ENCODE assay signal across 1 cellular context in the genomic region with DNA sequence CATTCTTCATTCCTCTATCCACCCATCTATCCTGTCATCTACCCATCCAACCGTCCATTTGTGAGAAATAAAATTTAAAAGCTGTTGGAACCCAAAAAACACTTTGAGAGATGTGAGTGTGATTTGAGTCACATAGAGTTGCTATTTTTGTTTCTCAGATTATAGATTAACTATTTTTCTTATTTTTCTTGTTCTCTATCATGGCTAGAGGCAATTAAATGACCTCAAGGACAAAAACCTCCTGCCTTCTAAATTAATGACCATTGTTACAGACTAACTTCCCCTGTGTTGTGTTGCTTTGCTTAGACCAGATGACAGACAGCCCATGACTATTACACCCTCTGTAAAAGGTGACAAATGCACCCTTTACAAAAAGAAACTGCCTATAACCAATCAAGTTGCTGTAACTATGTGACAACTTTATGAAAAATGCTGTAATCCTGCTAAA.
TF ChIP-seq lines count a peak whose summit lies in the region.

No MANE protein-coding gene starts in this region.

TF ChIP-seq in GM12878, 131 proteins besides CTCF, POLR2A, EP300 and RAD21 (continued from another document and continues in another):
- TF ChIP-seq CEBPZ (IDR thresholded peaks at IDR 0.05; ENCODE audit: low read depth, low read length) = no peak
- TF ChIP-seq IKZF1 (conservative IDR thresholded peaks at IDR 0.05) = peak; percentile 64
- no peak for TF ChIP-seq SRF (IDR thresholded peaks at IDR 0.05; ENCODE audit: low read depth in 2 of 2, low read length in 2 of 2)
- no peak for TF ChIP-seq RBBP5 (conservative IDR thresholded peaks at IDR 0.05)
- TF ChIP-seq SMAD1 (IDR thresholded peaks at IDR 0.05; ENCODE audit: low read depth, partially characterized antibody) = peak; percentile 29
- no peak for TF ChIP-seq SPI1 (IDR thresholded peaks at IDR 0.05; ENCODE audit: borderline replicate concordance, insufficient read depth, low read depth, low read length)
- TF ChIP-seq BCL11A (IDR thresholded peaks at IDR 0.05; ENCODE audit: low read depth, low read length) = peak; percentile 32; the same call in 1 of the 2 replicates
- TF ChIP-seq ESRRA (IDR thresholded peaks at IDR 0.05; ENCODE audit: low read length) = no peak
- no peak for TF ChIP-seq IRF4 (IDR thresholded peaks at IDR 0.05; ENCODE audit: low read depth, low read length)
- TF ChIP-seq, protein P1, sequence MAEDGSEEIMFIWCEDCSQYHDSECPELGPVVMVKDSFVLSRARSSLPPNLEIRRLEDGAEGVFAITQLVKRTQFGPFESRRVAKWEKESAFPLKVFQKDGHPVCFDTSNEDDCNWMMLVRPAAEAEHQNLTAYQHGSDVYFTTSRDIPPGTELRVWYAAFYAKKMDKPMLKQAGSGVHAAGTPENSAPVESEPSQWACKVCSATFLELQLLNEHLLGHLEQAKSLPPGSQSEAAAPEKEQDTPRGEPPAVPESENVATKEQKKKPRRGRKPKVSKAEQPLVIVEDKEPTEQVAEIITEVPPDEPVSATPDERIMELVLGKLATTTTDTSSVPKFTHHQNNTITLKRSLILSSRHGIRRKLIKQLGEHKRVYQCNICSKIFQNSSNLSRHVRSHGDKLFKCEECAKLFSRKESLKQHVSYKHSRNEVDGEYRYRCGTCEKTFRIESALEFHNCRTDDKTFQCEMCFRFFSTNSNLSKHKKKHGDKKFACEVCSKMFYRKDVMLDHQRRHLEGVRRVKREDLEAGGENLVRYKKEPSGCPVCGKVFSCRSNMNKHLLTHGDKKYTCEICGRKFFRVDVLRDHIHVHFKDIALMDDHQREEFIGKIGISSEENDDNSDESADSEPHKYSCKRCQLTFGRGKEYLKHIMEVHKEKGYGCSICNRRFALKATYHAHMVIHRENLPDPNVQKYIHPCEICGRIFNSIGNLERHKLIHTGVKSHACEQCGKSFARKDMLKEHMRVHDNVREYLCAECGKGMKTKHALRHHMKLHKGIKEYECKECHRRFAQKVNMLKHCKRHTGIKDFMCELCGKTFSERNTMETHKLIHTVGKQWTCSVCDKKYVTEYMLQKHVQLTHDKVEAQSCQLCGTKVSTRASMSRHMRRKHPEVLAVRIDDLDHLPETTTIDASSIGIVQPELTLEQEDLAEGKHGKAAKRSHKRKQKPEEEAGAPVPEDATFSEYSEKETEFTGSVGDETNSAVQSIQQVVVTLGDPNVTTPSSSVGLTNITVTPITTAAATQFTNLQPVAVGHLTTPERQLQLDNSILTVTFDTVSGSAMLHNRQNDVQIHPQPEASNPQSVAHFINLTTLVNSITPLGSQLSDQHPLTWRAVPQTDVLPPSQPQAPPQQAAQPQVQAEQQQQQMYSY (CRISPR knock-in tag; IDR thresholded peaks at IDR 0.05) = no peak
- no peak for TF ChIP-seq HSF1 (IDR thresholded peaks at IDR 0.05; ENCODE audit: low read depth, low read length)
- TF ChIP-seq SIN3A (IDR thresholded peaks at IDR 0.05; ENCODE audit: low read depth, low read length) = no peak
- TF ChIP-seq RCOR1 (conservative IDR thresholded peaks at IDR 0.05; ENCODE audit: low read depth, low read length) = no peak
- no peak for TF ChIP-seq PAX8 (IDR thresholded peaks at IDR 0.05)
- TF ChIP-seq ZNF274 (IDR thresholded peaks at IDR 0.05; ENCODE audit: insufficient read depth, insufficient read length) = no peak
- TF ChIP-seq MYB (IDR thresholded peaks at IDR 0.05; ENCODE audit: borderline replicate concordance, low read depth, low read length) = no peak
- no peak for TF ChIP-seq NRF1 (conservative IDR thresholded peaks at IDR 0.05; ENCODE audit: low read depth, low read length)
- TF ChIP-seq STAT3 (IDR thresholded peaks at IDR 0.05; ENCODE audit: low read depth, low read length) = no peak
- no peak for TF ChIP-seq KAT2A (conservative IDR thresholded peaks at IDR 0.05; ENCODE audit: control insufficient read depth, low read depth, low read length)
- TF ChIP-seq SREBF1 (IDR thresholded peaks at IDR 0.05; ENCODE audit: low read length) = no peak
- TF ChIP-seq BHLHE40 (IDR thresholded peaks at IDR 0.05; ENCODE audit: borderline replicate concordance in 1 of 2, low read depth in 2 of 2, low read length in 1 of 2) = peak in 1 of 2 experiments; percentile 46; a peak in 2 of 4 replicates
- TF ChIP-seq ZNF384 (IDR thresholded peaks at IDR 0.05; ENCODE audit: borderline replicate concordance, low read depth, low read length) = no peak
- no peak for TF ChIP-seq FOS (IDR thresholded peaks at IDR 0.05; ENCODE audit: borderline replicate concordance, extremely low read depth, insufficient read length)
- TF ChIP-seq CREB1 (IDR thresholded peaks at IDR 0.05; ENCODE audit: low read depth) = no peak
- TF ChIP-seq ATF7 (IDR thresholded peaks at IDR 0.05; ENCODE audit: low read depth) = peak; percentile 90
- TF ChIP-seq IRF3 (IDR thresholded peaks at IDR 0.05) = no peak
- TF ChIP-seq MEF2A (IDR thresholded peaks at IDR 0.05; ENCODE audit: insufficient read depth, low read depth, low read length) = peak; percentile 30; the same call in 1 of the 2 replicates
- no peak for TF ChIP-seq ZSCAN29 (IDR thresholded peaks at IDR 0.05)
- no peak for TF ChIP-seq REST (IDR thresholded peaks at IDR 0.05; ENCODE audit: low read depth, low read length)
- TF ChIP-seq CBX3 (IDR thresholded peaks at IDR 0.05; ENCODE audit: borderline replicate concordance, low read depth) = no peak
- TF ChIP-seq SMAD5 (IDR thresholded peaks at IDR 0.05; ENCODE audit: low read depth) = no peak
- no peak for TF ChIP-seq ZBTB33 (IDR thresholded peaks at IDR 0.05)
- TF ChIP-seq FOXK2 (IDR thresholded peaks at IDR 0.05) = no peak
- TF ChIP-seq TARDBP (IDR thresholded peaks at IDR 0.05; ENCODE audit: borderline replicate concordance) = no peak
- TF ChIP-seq ATF2 (IDR thresholded peaks at IDR 0.05; ENCODE audit: low read length) = no peak
- no peak; the same call in 1 of the 2 replicates for TF ChIP-seq NR2C1 (IDR thresholded peaks at IDR 0.05)
- TF ChIP-seq SMC3 (IDR thresholded peaks at IDR 0.05; ENCODE audit: borderline replicate concordance, low read length) = no peak
- TF ChIP-seq PKNOX1 (IDR thresholded peaks at IDR 0.05) = peak; percentile 96
- no peak for TF ChIP-seq CEBPB (IDR thresholded peaks at IDR 0.05; ENCODE audit: borderline replicate concordance in 1 of 2, low read depth in 2 of 2, low read length in 2 of 2)
- TF ChIP-seq KDM1A (IDR thresholded peaks at IDR 0.05; ENCODE audit: borderline replicate concordance) = no peak
- TF ChIP-seq CBFB (IDR thresholded peaks at IDR 0.05; ENCODE audit: low read depth) = no peak
